Comparison of ENCODE assay signal across 18 cellular contexts in the genomic region with DNA sequence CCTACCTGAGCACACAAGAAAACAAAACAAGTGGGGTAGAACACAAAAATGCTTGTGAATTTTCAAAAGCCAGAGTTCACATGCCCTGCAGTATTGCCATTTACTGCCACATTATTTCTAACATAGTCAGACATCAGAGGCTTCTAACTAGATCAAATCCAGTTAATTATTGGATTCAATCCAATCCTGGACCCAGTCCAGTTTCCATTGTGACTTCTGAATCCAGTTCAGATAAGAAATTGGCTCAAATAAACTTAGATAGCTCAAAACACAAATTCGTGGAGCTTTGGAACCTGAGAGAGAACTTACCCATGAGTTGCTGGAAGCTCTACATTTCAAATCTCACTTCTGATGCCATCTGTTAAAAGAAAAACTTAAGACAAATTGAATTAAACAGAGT.
A peak's percentile ranks its signal among the peaks of the same experiment; 100 is the strongest.
DNase-seq lines count a peak whose midpoint lies in the region; ATAC-seq and TF ChIP-seq lines count a peak whose summit lies in the region.
"Had no signal": no experiment of that assay in that cellular context is flagged by ENCODE, and none has a peak within 500 bp of the region (broad histone marks: within the 10 kb centered on the region; RNA-seq: fewer than 3 reads in every experiment).

No MANE protein-coding gene starts in this region.

- H3K4me2 ChIP-seq in osteoblast (ENCODE audit: insufficient read depth, low read length): no peak overlapping the region

- no peak overlapping the region for H3K27ac Mint-ChIP-seq in chondrocyte (ENCODE audit: unreplicated experiment)
- H3K27ac Mint-ChIP-seq: CD8-positive, alpha-beta memory T cell had no signal

- H3K9me3 ChIP-seq in osteoblast (ENCODE audit: low read depth, low read length): no peaks in the 10 kb centered on the region
- H3K9me3 ChIP-seq: Peyer's patch had no signal

- H3K4me3 Mint-ChIP-seq in chondrocyte (ENCODE audit: unreplicated experiment): no peak overlapping the region
- H3K4me3 Mint-ChIP-seq: CD8-positive, alpha-beta memory T cell had no signal

- H3K4me1 Mint-ChIP-seq in chondrocyte (ENCODE audit: low read depth): peaks cover 7% of the 10 kb centered on the region
- H3K4me1 Mint-ChIP-seq: CD8-positive, alpha-beta memory T cell had no signal

- no peaks in the 10 kb centered on the region for H3K79me2 ChIP-seq in osteoblast (ENCODE audit: insufficient read depth, low read length)

- DNase-seq in A172 (ENCODE audit: low spot score) (peak; percentile 11), M059J (ENCODE audit: low read depth) (peak; percentile 70), cerebellar cortex (ENCODE audit: low spot score) (peak; percentile 20), osteoblast (ENCODE audit: insufficient read length, low spot score, missing footprints) (peak; percentile 10), AML-193 (lab: John Stamatoyannopoulos, UW) (no peak), chondrocyte (ENCODE audit: low spot score) (no peak)
- DNase-seq: C1 segment of cervical spinal cord; CD8-positive, alpha-beta memory T cell; DMS79 treated with DMSO at 0.1 percent for 48 hours; KG1; NCI-H1436; NCI-H1930; NCI-H345; NCI-H526; Peyer's patch; Right ventricle myocardium superior had no signal

- H3K4me1 ChIP-seq in osteoblast (ENCODE audit: insufficient read depth, low read length): no peaks in the 10 kb centered on the region
- H3K4me1 ChIP-seq: Peyer's patch had no signal

- no peaks in the 10 kb centered on the region for H3K27me3 Mint-ChIP-seq in chondrocyte (ENCODE audit: low read depth)

- no peaks in the 10 kb centered on the region for H3K36me3 Mint-ChIP-seq in chondrocyte (ENCODE audit: low read depth)
- H3K36me3 Mint-ChIP-seq: CD8-positive, alpha-beta memory T cell had no signal

- no peak overlapping the region for H2AFZ ChIP-seq in osteoblast (ENCODE audit: low read length)

- no peak overlapping the region for H3K27ac ChIP-seq in osteoblast (ENCODE audit: low read depth, low read length)
- H3K27ac ChIP-seq: Peyer's patch, SK-N-MC had no signal

- H3K36me3 ChIP-seq in osteoblast (ENCODE audit: insufficient read depth, low read length): no peaks in the 10 kb centered on the region
- H3K36me3 ChIP-seq: Peyer's patch had no signal

- H4K20me1 ChIP-seq in osteoblast (ENCODE audit: insufficient read depth, low read length): no peaks in the 10 kb centered on the region

- H3K9me3 Mint-ChIP-seq in chondrocyte (ENCODE audit: low read depth): no peaks in the 10 kb centered on the region
- H3K9me3 Mint-ChIP-seq: CD8-positive, alpha-beta memory T cell had no signal

- TF ChIP-seq CTCF in osteoblast (IDR thresholded peaks at IDR 0.05; ENCODE audit: extremely low read depth, low read depth, low read length) (no peak), chondrocyte (IDR thresholded peaks at IDR 0.05) (no peak)

- H3K4me3 ChIP-seq in osteoblast (ENCODE audit: insufficient read depth, low read length): no peak overlapping the region
- H3K4me3 ChIP-seq: Peyer's patch, SK-N-MC had no signal

- no peak for ATAC-seq in HG02852 (IDR thresholded peaks at IDR 0.05; ENCODE audit: unreplicated experiment)

- peaks cover 14% of the 10 kb centered on the region for H3K27me3 ChIP-seq in osteoblast (ENCODE audit: insufficient read depth, low read length)
- H3K27me3 ChIP-seq: Peyer's patch had no signal

Comparison
In these comparisons a context has a peak if more than half of its experiments do, and no peak if none do; other contexts are left out.
1. DNase-seq: peak in A172 (single experiment), M059J (single experiment), cerebellar cortex (single experiment) and osteoblast (single experiment); none in AML-193 (0 of 2) and chondrocyte (single experiment).